Comparison of ENCODE assay signal across 24 cellular contexts in the genomic region with DNA sequence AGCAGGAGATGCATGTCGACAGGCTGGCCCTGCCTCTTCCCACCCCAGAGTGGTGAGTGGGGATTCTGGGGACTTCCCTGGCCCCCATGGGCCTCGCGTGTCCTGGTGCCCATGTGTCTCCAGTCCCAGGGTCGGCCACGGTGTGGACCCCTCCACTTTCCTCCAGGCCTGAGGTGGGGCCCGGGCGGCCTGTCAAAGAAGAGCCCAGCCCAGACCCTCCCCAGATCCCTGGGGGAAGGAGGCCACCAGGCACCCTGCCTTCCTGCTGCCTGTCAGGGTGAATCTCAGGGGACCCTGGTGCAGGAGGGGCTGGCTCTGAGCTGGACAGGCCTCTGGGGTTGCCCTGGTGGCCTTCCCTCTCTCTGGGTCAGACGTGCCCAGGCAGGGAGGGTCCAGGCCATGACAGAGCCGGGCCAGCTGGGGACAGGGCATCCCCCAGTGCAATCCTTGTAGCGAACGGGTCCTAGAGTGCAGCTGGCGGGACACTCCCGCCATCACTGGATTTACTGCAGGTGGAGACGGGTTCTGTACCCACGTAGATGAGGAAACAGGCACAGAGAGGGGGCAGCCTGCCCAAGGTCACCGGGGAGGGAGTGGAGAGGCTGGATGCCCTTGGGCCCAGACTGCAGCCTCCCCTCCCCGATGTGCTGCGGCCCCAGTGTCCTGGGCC. TPM values are rescaled to one million over a fixed set of nuclear protein-coding genes. Genes with fewer than 3 reads are reported as not detected.
DNase-seq lines count a peak whose midpoint lies in the region; ATAC-seq and TF ChIP-seq lines count a peak whose summit lies in the region.
"Had no signal": no experiment of that assay in that cellular context is flagged by ENCODE, and none has a peak within 500 bp of the region (broad histone marks: within the 10 kb centered on the region; RNA-seq: fewer than 3 reads in every experiment).

No MANE protein-coding gene starts in this region.

- no peak overlapping the region for H3K4me3 Mint-ChIP-seq in WTC11
- H3K4me3 Mint-ChIP-seq: activated CD4-positive, alpha-beta memory T cell treated with anti-CD3 and anti-CD28 coated beads for 36 hours; activated T-helper 17 cell treated with anti-CD3 and anti-CD28 coated beads, Interleukin-2, amount 50 U/mL, for 72 hours; natural killer cell; stimulated activated memory B cell treated with anti-CD40 and anti-IgM and Interleukin-4, amounts not matched to agents 10 μg/mL and 1 μg/mL and 100 μg/mL, for 72 hours had no signal

- H3K27me3 Mint-ChIP-seq in WTC11 (ENCODE audit: low read depth), result peaks cover 3% of the 10 kb centered on the region; the same call in 1 of the 2 replicates

- TF ChIP-seq CTCF in WTC11 (IDR thresholded peaks at IDR 0.05) (no peak), mucosa of descending colon (IDR thresholded peaks at IDR 0.05) (no peak)

- no peaks in the 10 kb centered on the region for H3K4me1 Mint-ChIP-seq in WTC11
- H3K4me1 Mint-ChIP-seq: activated T-helper 17 cell treated with anti-CD3 and anti-CD28 coated beads, Interleukin-2, amount 50 U/mL, for 72 hours had no signal

- no peaks in the 10 kb centered on the region for H3K36me3 Mint-ChIP-seq in WTC11
- H3K36me3 Mint-ChIP-seq: activated CD4-positive, alpha-beta memory T cell treated with anti-CD3 and anti-CD28 coated beads for 36 hours; natural killer cell; stimulated activated memory B cell treated with anti-CD40 and anti-IgM and Interleukin-4, amounts not matched to agents 10 μg/mL and 1 μg/mL and 100 μg/mL, for 72 hours had no signal

- no peaks in the 10 kb centered on the region for H3K36me3 ChIP-seq in mucosa of descending colon (ENCODE audit: low read depth)
- H3K36me3 ChIP-seq: gastrocnemius medialis, upper lobe of left lung had no signal

- ATAC-seq in left ventricle myocardium superior, result no peak
- ATAC-seq in WTC11, result no peak
- no peak for ATAC-seq in mucosa of descending colon
- no peak for ATAC-seq in GM18517 (IDR thresholded peaks at IDR 0.05; ENCODE audit: unreplicated experiment)
- no peak for ATAC-seq in HG03135 (IDR thresholded peaks at IDR 0.05; ENCODE audit: unreplicated experiment)

- POLR2A ChIA-PET in WTC11 (lab: Charles Lee), result no interaction called here

- no peak overlapping the region for H3K27ac Mint-ChIP-seq in WTC11
- H3K27ac Mint-ChIP-seq: activated CD4-positive, alpha-beta memory T cell treated with anti-CD3 and anti-CD28 coated beads for 36 hours; activated T-helper 17 cell treated with anti-CD3 and anti-CD28 coated beads, Interleukin-2, amount 50 U/mL, for 72 hours; natural killer cell; stimulated activated memory B cell treated with anti-CD40 and anti-IgM and Interleukin-4, amounts not matched to agents 10 μg/mL and 1 μg/mL and 100 μg/mL, for 72 hours had no signal

- H3K9me3 Mint-ChIP-seq in WTC11, result peaks cover 3% of the 10 kb centered on the region
- H3K9me3 Mint-ChIP-seq: activated CD4-positive, alpha-beta memory T cell treated with anti-CD3 and anti-CD28 coated beads for 36 hours; activated T-helper 17 cell treated with anti-CD3 and anti-CD28 coated beads, Interleukin-2, amount 50 U/mL, for 72 hours; natural killer cell had no signal

- no peaks in the 10 kb centered on the region for H3K9me3 ChIP-seq in mucosa of descending colon
- H3K9me3 ChIP-seq: gastrocnemius medialis, upper lobe of left lung had no signal

- H3K4me1 ChIP-seq in mucosa of descending colon (ENCODE audit: low read depth), result peaks cover 32% of the 10 kb centered on the region
- H3K4me1 ChIP-seq: Caco-2, gastrocnemius medialis had no signal

- CTCF ChIA-PET in WTC11 (lab: Charles Lee), result interaction anchor here (0.7 to 2.1 kb wide), 15 partner anchors 8 to 206 kb away, joined by 3 to 18 read pairs (median 5); partner anchors contain the start of genes AP2A2, CHID1 and MUC2

- peak; percentile 67 for DNase-seq in cardiac septum (ENCODE audit: low spot score)
- DNase-seq in left ventricle myocardium superior, result no peak
- peak; percentile 12 for DNase-seq in WTC11 (ENCODE audit: low spot score)
- DNase-seq in mucosa of descending colon, result peak in 2 of 3 donors; percentile 40 to 48
- DNase-seq in dedifferentiated amniotic fluid mesenchymal stem cell (ENCODE audit: extremely low spot score), result no peak
- DNase-seq: activated CD4-positive, alpha-beta memory T cell treated with anti-CD3 and anti-CD28 coated beads for 36 hours; cerebellar nuclear complex; GDM1; Kasumi-1; midbrain; natural killer cell; stimulated activated CD4-positive, alpha-beta T cell treated with anti-CD3 and anti-CD28 coated beads, Interleukin-4, amount 100 ng/mL, for 4 hours had no signal

- no peak overlapping the region for H3K4me3 ChIP-seq in mucosa of descending colon
- H3K4me3 ChIP-seq: dorsolateral prefrontal cortex, gastrocnemius medialis, upper lobe of left lung had no signal

- intact Hi-C loops in cardiac septum (cut with DNase I) (loop anchor here (2.0 to 5.0 kb wide), 2 partner anchors 128 to 201 kb away; no protein-coding TSS in a partner anchor), left ventricle myocardium superior (cut with micrococcal nuclease) (no loop called here), mucosa of descending colon (cut with DNase I, micrococcal nuclease) (loop anchor here in 1 of 2 donors (5.0 kb wide), 1 partner anchor 203 kb away; no protein-coding TSS in a partner anchor)

TF ChIP-seq in WTC11, 78 proteins besides CTCF, POLR2A, EP300 and RAD21:
- TF ChIP-seq NR2C2 (CRISPR knock-in tag; IDR thresholded peaks at IDR 0.05), result no peak
- no peak for TF ChIP-seq GRHL2 (CRISPR knock-in tag; IDR thresholded peaks at IDR 0.05; ENCODE audit: insufficient replicate concordance, severe bottlenecking)
- TF ChIP-seq SMAD3 (CRISPR knock-in tag; IDR thresholded peaks at IDR 0.05; ENCODE audit: borderline replicate concordance), result no peak
- no peak for TF ChIP-seq NFYB (CRISPR knock-in tag; conservative IDR thresholded peaks at IDR 0.05; ENCODE audit: low read depth)
- TF ChIP-seq ETV6 (CRISPR knock-in tag; IDR thresholded peaks at IDR 0.05), result no peak
- TF ChIP-seq NR1H2 (CRISPR knock-in tag; IDR thresholded peaks at IDR 0.05), result no peak
- TF ChIP-seq SMAD4 (CRISPR knock-in tag; IDR thresholded peaks at IDR 0.05), result no peak
- no peak for TF ChIP-seq FOXK1 (CRISPR knock-in tag; IDR thresholded peaks at IDR 0.05)
- no peak for TF ChIP-seq ZNF317 (CRISPR knock-in tag; IDR thresholded peaks at IDR 0.05; ENCODE audit: borderline replicate concordance, low read depth)

RNA-seq across cellular contexts. Expression of gene MUC6, which starts 13.5 kb away (rescaled TPM):
- total RNA-seq in cardiac septum, result not detected
- not detected for total RNA-seq in left ventricle myocardium superior
- 0.05 to 0.13 TPM (median 0.07 TPM) in 3 replicates for total RNA-seq in WTC11 (2021)
- not detected for total RNA-seq in mucosa of descending colon
- total RNA-seq: activated CD4-positive, alpha-beta memory T cell treated with anti-CD3 and anti-CD28 coated beads for 36 hours; activated T-helper 17 cell treated with anti-CD3 and anti-CD28 coated beads, Interleukin-2, amount 50 U/mL, for 72 hours; Caco-2; dorsolateral prefrontal cortex; gastrocnemius medialis; natural killer cell; NCI-H460; osteocyte; sciatic nerve had no signal

RNA-seq across cellular contexts. Expression of gene MUC2, which starts 24.6 kb away (rescaled TPM):
- total RNA-seq in cardiac septum (0.03 TPM), left ventricle myocardium superior (not detected), WTC11 (2021) (0.07 to 0.60 TPM (median 0.22 TPM) in 3 replicates), mucosa of descending colon (1,000 to 10,000 TPM in 2 of 3 donors, 100 to 1,000 TPM in 1; 379 to 1,246 (median 1,109) TPM)
- total RNA-seq: activated CD4-positive, alpha-beta memory T cell treated with anti-CD3 and anti-CD28 coated beads for 36 hours; activated T-helper 17 cell treated with anti-CD3 and anti-CD28 coated beads, Interleukin-2, amount 50 U/mL, for 72 hours; liver; natural killer cell; NCI-H460; osteocyte; sciatic nerve had no signal

Comparison
In these comparisons a context has a peak if more than half of its experiments do, and no peak if none do; other contexts are left out.
1. DNase-seq: peak in cardiac septum (single experiment), WTC11 (single experiment) and mucosa of descending colon (2 of 3); none in left ventricle myocardium superior (single experiment) and dedifferentiated amniotic fluid mesenchymal stem cell (single experiment).
2. RNA of gene MUC2, which starts 24.6 kb away (total RNA-seq): 379 to 1,246 TPM in mucosa of descending colon; 0.07 to 0.60 TPM in WTC11, 0.03 TPM in cardiac septum (single experiment) and not detected in left ventricle myocardium superior (single experiment); every median in the first group is over 100 times any median in the second.